In genomic region chr5:125005287-125005686, GRCh38 we compare ENCODE assay signal across 14 cellular contexts.
DNase-seq lines count a peak whose midpoint lies in the region; ATAC-seq and TF ChIP-seq lines count a peak whose summit lies in the region.
"Had no signal": no experiment of that assay in that cellular context is flagged by ENCODE, and none has a peak within 500 bp of the region (broad histone marks: within the 10 kb centered on the region; RNA-seq: fewer than 3 reads in every experiment).

No MANE protein-coding gene starts in this region.

- H3K36me3 ChIP-seq in endocrine pancreas (ENCODE audit: control insufficient read depth, insufficient read depth, low read length) (no peaks in the 10 kb centered on the region), ovary (no peaks in the 10 kb centered on the region), spleen (no peaks in the 10 kb centered on the region)
- H3K36me3 ChIP-seq: BE2C, esophagus squamous epithelium had no signal

- H3K27me3 ChIP-seq in endocrine pancreas (ENCODE audit: control insufficient read depth, insufficient read depth, low read length) (no peaks in the 10 kb centered on the region), ovary (no peaks in the 10 kb centered on the region), spleen (replicated peaks in 1 of 7) (no peaks in the 10 kb centered on the region)
- H3K27me3 ChIP-seq: BE2C, esophagus squamous epithelium had no signal

- TF ChIP-seq POLR2A in ovary (IDR thresholded peaks at IDR 0.05) (no peak), spleen (IDR thresholded peaks at IDR 0.05) (no peak)

- no peaks in the 10 kb centered on the region for H3K4me1 ChIP-seq in endocrine pancreas (ENCODE audit: control insufficient read depth, insufficient read depth, low read length)
- no peaks in the 10 kb centered on the region for H3K4me1 ChIP-seq in ovary (ENCODE audit: insufficient read depth)
- peaks cover 0 to 32% (median 14%) of the 10 kb centered on the region in 6 donors for H3K4me1 ChIP-seq in spleen
- H3K4me1 ChIP-seq: esophagus squamous epithelium had no signal

- no peak overlapping the region for H3K27ac ChIP-seq in ovary
- peak overlapping the region in 2 of 8 donors; percentile 65 to 68 for H3K27ac ChIP-seq in spleen
- H3K27ac ChIP-seq: esophagus squamous epithelium had no signal

- H3K9me3 ChIP-seq in endocrine pancreas (ENCODE audit: control insufficient read depth, low read length) (no peaks in the 10 kb centered on the region), ovary (no peaks in the 10 kb centered on the region), spleen (no peaks in the 10 kb centered on the region)
- H3K9me3 ChIP-seq: BE2C, esophagus squamous epithelium had no signal

- ATAC-seq in GM21381 (IDR thresholded peaks at IDR 0.05; ENCODE audit: unreplicated experiment): peak; percentile 40
- ATAC-seq in HG03378 (IDR thresholded peaks at IDR 0.05; ENCODE audit: unreplicated experiment): peak; percentile 34
- ATAC-seq: activated T-helper 17 cell treated with anti-CD3 and anti-CD28 coated beads, Interleukin-2, amount 50 U/mL, for 72 hours; K562 had no signal

- intact Hi-C loops in ovary (cut with DNase I): no loop called here
- intact Hi-C loops in spleen (cut with DNase I; ENCODE audit: low total_unique reads): no loop called here

- peak; percentile 8 for DNase-seq in COR-L47 (lab: John Stamatoyannopoulos, UW)
- DNase-seq in cerebellum (ENCODE audit: low spot score): no peak
- no peak for DNase-seq in ovary
- DNase-seq in cerebellar nuclear complex (lab: John Stamatoyannopoulos, UW): no peak
- DNase-seq in spleen: no peak
- DNase-seq: BE2C, esophagus squamous epithelium, GDM1, NCI-H446 treated with DMSO at 0.1 percent for 48 hours had no signal

- TF ChIP-seq CTCF in ovary (IDR thresholded peaks at IDR 0.05) (no peak), spleen (IDR thresholded peaks at IDR 0.05 in 8 of 11, conservative IDR thresholded peaks at IDR 0.05 in 3 of 11) (no peak)

- no peak for TF ChIP-seq EP300 in ovary (IDR thresholded peaks at IDR 0.05)

- H3K9ac ChIP-seq in endocrine pancreas (ENCODE audit: control insufficient read depth, insufficient read depth, low read length): no peak overlapping the region

- H3K4me3 ChIP-seq in endocrine pancreas (ENCODE audit: control insufficient read depth, insufficient read depth, low read length): peak overlapping the region; percentile 30
- H3K4me3 ChIP-seq in ovary: no peak overlapping the region
- H3K4me3 ChIP-seq in spleen: no peak overlapping the region
- H3K4me3 ChIP-seq: esophagus squamous epithelium, K562 had no signal

- 9 to 18% (median 14%) methylated on average over 4 of the region's 4 CpGs for WGBS in ovary, 3 donors
- WGBS in spleen, 5 donors: 30 to 53% (median 42%) methylated on average over 4 of the region's 4 CpGs
